In genomic region chr17:5958850-5959249, GRCh38 we compare ENCODE assay signal across 27 cellular contexts.
"Had no signal": no experiment of that assay in that cellular context is flagged by ENCODE, and none has a peak within 500 bp of the region (broad histone marks: within the 10 kb centered on the region; RNA-seq: fewer than 3 reads in every experiment).

No MANE protein-coding gene starts in this region.

- H3K4me1 Mint-ChIP-seq: naive thymus-derived CD4-positive, alpha-beta T cell; stimulated activated naive B cell treated with anti-CD40 and anti-IgM and Interleukin-4, amounts not matched to agents 10 μg/mL and 1 μg/mL and 100 μg/mL, for 72 hours had no signal

- ATAC-seq: left colon; left lung; lower lobe of right lung; mucosa of descending colon; naive thymus-derived CD4-positive, alpha-beta T cell; natural killer cell treated with Interleukin-12 subunit alpha and Interleukin-12 subunit beta and Interleukin-15 and Interleukin-18, amount 100 ng/mL, for 72 hours; pancreas; right cardiac atrium; sciatic nerve; stimulated activated naive B cell treated with anti-CD40 and anti-IgM and Interleukin-4, amounts not matched to agents 10 μg/mL and 1 μg/mL and 100 μg/mL, for 72 hours; stimulated activated naive CD8-positive, alpha-beta T cell treated with anti-CD3 and anti-CD28 coated beads, Interleukin-15, Interleukin-2, amounts not matched to agents 100 U/mL and 50 U/mL, for 24 hours had no signal

- H3K4me3 ChIP-seq: left lung, lower lobe of right lung, mucosa of descending colon, pancreas, prostate gland, spleen, stomach, testis, thyroid gland, transverse colon, upper lobe of left lung had no signal

- H3K9me3 Mint-ChIP-seq: natural killer cell treated with Interleukin-12 subunit alpha and Interleukin-12 subunit beta and Interleukin-15 and Interleukin-18, amount 100 ng/mL, for 72 hours had no signal

- H3K36me3 Mint-ChIP-seq: natural killer cell treated with Interleukin-12 subunit alpha and Interleukin-12 subunit beta and Interleukin-15 and Interleukin-18, amount 100 ng/mL, for 72 hours; stimulated activated naive B cell treated with anti-CD40 and anti-IgM and Interleukin-4, amounts not matched to agents 10 μg/mL and 1 μg/mL and 100 μg/mL, for 72 hours had no signal

- H3K27ac Mint-ChIP-seq: naive thymus-derived CD4-positive, alpha-beta T cell; natural killer cell treated with Interleukin-12 subunit alpha and Interleukin-12 subunit beta and Interleukin-15 and Interleukin-18, amount 100 ng/mL, for 72 hours; stimulated activated naive B cell treated with anti-CD40 and anti-IgM and Interleukin-4, amounts not matched to agents 10 μg/mL and 1 μg/mL and 100 μg/mL, for 72 hours had no signal

- H3K27me3 ChIP-seq: pancreas, stomach, testis, thyroid gland, upper lobe of left lung had no signal

- H3K36me3 ChIP-seq: left lung, lower lobe of right lung, pancreas, prostate gland, spleen, stomach, thyroid gland, transverse colon, upper lobe of left lung had no signal

- DNase-seq: hippocampal formation; kidney glomerular epithelial cell; left colon; left lung; lower lobe of right lung; mesendoderm; mucosa of descending colon; naive thymus-derived CD4-positive, alpha-beta T cell; pancreas; posterior cingulate gyrus; retina; right cardiac atrium; small intestine; spleen; stimulated activated CD4-positive, alpha-beta T cell treated with anti-CD3 and anti-CD28 coated beads, Interleukin-1b, Interleukin-23, amount 100 ng/mL, for 48 hours; stimulated activated CD4-positive, alpha-beta T cell treated with anti-CD3 and anti-CD28 coated beads, Interleukin-2, amount 100 ng/mL, for 48 hours; stimulated activated CD4-positive, alpha-beta T cell treated with anti-CD3 and anti-CD28 coated beads, Interleukin-4, amount 100 ng/mL, for 4 hours; stimulated activated naive B cell treated with anti-CD40 and anti-IgM and Interleukin-4, amounts not matched to agents 10 μg/mL and 1 μg/mL and 100 μg/mL, for 72 hours; stimulated activated naive CD8-positive, alpha-beta T cell treated with anti-CD3 and anti-CD28 coated beads, Interleukin-15, Interleukin-2, amounts not matched to agents 100 U/mL and 50 U/mL, for 24 hours; stomach; testis; thyroid gland; transverse colon; upper lobe of left lung had no signal

- H3K27ac ChIP-seq: left lung, lower lobe of right lung, pancreas, prostate gland, spleen, stomach, testis, thyroid gland, transverse colon, upper lobe of left lung had no signal

- H3K9me3 ChIP-seq: lower lobe of right lung, pancreas, prostate gland, testis, thyroid gland, transverse colon had no signal

- H3K4me3 Mint-ChIP-seq: naive thymus-derived CD4-positive, alpha-beta T cell; natural killer cell treated with Interleukin-12 subunit alpha and Interleukin-12 subunit beta and Interleukin-15 and Interleukin-18, amount 100 ng/mL, for 72 hours; stimulated activated naive B cell treated with anti-CD40 and anti-IgM and Interleukin-4, amounts not matched to agents 10 μg/mL and 1 μg/mL and 100 μg/mL, for 72 hours had no signal

- H3K4me1 ChIP-seq: left lung, lower lobe of right lung, pancreas, prostate gland, spleen, stomach, testis, thyroid gland, transverse colon, upper lobe of left lung had no signal
